ENCODE assay signal across 27 cellular contexts in genomic region chr3:188453431-188454384, GRCh38.
"Had no signal": no experiment of that assay in that cellular context is flagged by ENCODE, and none has a peak within 500 bp of the region (broad histone marks: within the 10 kb centered on the region; RNA-seq: fewer than 3 reads in every experiment).

No MANE protein-coding gene starts in this region.

- H3K4me3 ChIP-seq: breast epithelium, coronary artery, heart right ventricle, neural progenitor cell, sigmoid colon, smooth muscle cell, tibial nerve had no signal

- H3K9me3 ChIP-seq: breast epithelium, heart right ventricle, sigmoid colon, tibial nerve had no signal

- H3K27ac Mint-ChIP-seq: activated naive CD8-positive, alpha-beta T cell treated with anti-CD3 and anti-CD28 coated beads for 36 hours; naive thymus-derived CD4-positive, alpha-beta T cell; neural progenitor cell; stimulated activated naive CD8-positive, alpha-beta T cell treated with anti-CD3 and anti-CD28 coated beads, Interleukin-15, amount 100 ng/mL, for 72 hours; T-helper 1 cell treated with Interleukin-12 subunit alpha and Interleukin-12 subunit beta and Interleukin-4 antibody, amounts not matched to agents 30 μg/mL and 1 μg/mL, for 36 hours had no signal

- H3K36me3 Mint-ChIP-seq: activated naive CD8-positive, alpha-beta T cell treated with anti-CD3 and anti-CD28 coated beads for 36 hours; neural progenitor cell had no signal

- ATAC-seq: left cardiac atrium; naive thymus-derived CD4-positive, alpha-beta T cell; stimulated activated naive CD8-positive, alpha-beta T cell treated with anti-CD3 and anti-CD28 coated beads, Interleukin-15, amount 100 ng/mL, for 72 hours had no signal

- H3K27me3 Mint-ChIP-seq: activated naive CD8-positive, alpha-beta T cell treated with anti-CD3 and anti-CD28 coated beads for 36 hours; naive thymus-derived CD4-positive, alpha-beta T cell; stimulated activated naive CD8-positive, alpha-beta T cell treated with anti-CD3 and anti-CD28 coated beads, Interleukin-15, amount 100 ng/mL, for 72 hours had no signal

- DNase-seq: activated CD4-positive, alpha-beta T cell treated with anti-CD3 and anti-CD28 coated beads for 4 hours; activated CD4-positive, alpha-beta T cell treated with anti-CD3 and anti-CD28 coated beads, Interleukin-2, amount 50 U/mL, for 48 hours; activated CD4-positive, CD25-positive, alpha-beta regulatory T cell; activated CD8-positive, alpha-beta memory T cell treated with anti-CD3 and anti-CD28 coated beads, Interleukin-2, amount 50 U/mL, for 48 hours; activated naive CD4-positive, alpha-beta T cell treated with Interleukin-2 at 50 U/mL for 16 hours; activated naive CD8-positive, alpha-beta T cell treated with anti-CD3 and anti-CD28 coated beads for 36 hours; activated T-cell treated with anti-CD3 and anti-CD28 coated beads, Interleukin-2, amount 50 U/mL, for 48 hours; cerebellar nuclear complex; erythroblast; foreskin fibroblast; heart right ventricle; islet precursor cell; left cardiac atrium; mesendoderm; naive thymus-derived CD4-positive, alpha-beta T cell; posterior cingulate gyrus; retina; sigmoid colon; stimulated activated CD4-positive, alpha-beta T cell treated with anti-CD3 and anti-CD28 coated beads, Interleukin-15, amount 100 ng/mL, for 24 hours; stimulated activated CD8-positive, alpha-beta memory T cell treated with anti-CD3 and anti-CD28 coated beads, Interleukin-4, amount 100 ng/mL, for 48 hours; stimulated activated naive CD8-positive, alpha-beta T cell treated with anti-CD3 and anti-CD28 coated beads, Interleukin-15, amount 100 ng/mL, for 72 hours had no signal

- H3K4me1 Mint-ChIP-seq: activated naive CD8-positive, alpha-beta T cell treated with anti-CD3 and anti-CD28 coated beads for 36 hours had no signal

- H3K9me3 Mint-ChIP-seq: neural progenitor cell; stimulated activated naive CD8-positive, alpha-beta T cell treated with anti-CD3 and anti-CD28 coated beads, Interleukin-15, amount 100 ng/mL, for 72 hours; T-helper 1 cell treated with Interleukin-12 subunit alpha and Interleukin-12 subunit beta and Interleukin-4 antibody, amounts not matched to agents 30 μg/mL and 1 μg/mL, for 36 hours had no signal

- H3K36me3 ChIP-seq: breast epithelium, heart right ventricle, neural progenitor cell, sigmoid colon, tibial nerve had no signal

- H3K4me3 Mint-ChIP-seq: activated naive CD8-positive, alpha-beta T cell treated with anti-CD3 and anti-CD28 coated beads for 36 hours; naive thymus-derived CD4-positive, alpha-beta T cell; neural progenitor cell; stimulated activated naive CD8-positive, alpha-beta T cell treated with anti-CD3 and anti-CD28 coated beads, Interleukin-15, amount 100 ng/mL, for 72 hours; T-helper 1 cell treated with Interleukin-12 subunit alpha and Interleukin-12 subunit beta and Interleukin-4 antibody, amounts not matched to agents 30 μg/mL and 1 μg/mL, for 36 hours had no signal

- H3K27me3 ChIP-seq: breast epithelium, heart right ventricle, neural progenitor cell, sigmoid colon, tibial nerve had no signal
